ENCODE assay signal across 1 cellular context in genomic region chr11:6612008-6612815, GRCh38.
TF ChIP-seq lines count a peak whose summit lies in the region.

Gene TAF10, minus strand, starts transcription at chr11:6612216. Its CDS starts 27 bp downstream, at chr11:6612189.

TF ChIP-seq in HEK293, 187 proteins besides CTCF, POLR2A, EP300 and RAD21 (continued from another document):
- TF ChIP-seq PRDM2 (tag by site-specific recombination; IDR thresholded peaks at IDR 0.05; ENCODE audit: borderline replicate concordance) (no peak), ZNF157 (tag by site-specific recombination; IDR thresholded peaks at IDR 0.05) (no peak), TRIM28 (IDR thresholded peaks at IDR 0.05; ENCODE audit: borderline replicate concordance, low read length) (peak; percentile 47; the same call in 1 of the 2 replicates), ZNF624 (tag by site-specific recombination; IDR thresholded peaks at IDR 0.05) (no peak), GFI1B (tag by site-specific recombination; IDR thresholded peaks at IDR 0.05) (no peak), ZNF24 (tag by site-specific recombination; IDR thresholded peaks at IDR 0.05) (0 out of 2 replicates have a peak, but pooled peaks have one; percentile 37), ZNF521 (tag by site-specific recombination; IDR thresholded peaks at IDR 0.05) (no peak), PRDM4 (tag by site-specific recombination; IDR thresholded peaks at IDR 0.05) (no peak), ZSCAN4 (tag by site-specific recombination; IDR thresholded peaks at IDR 0.05) (no peak), ZNF423 (tag by site-specific recombination; IDR thresholded peaks at IDR 0.05) (no peak), ZNF629 (tag by site-specific recombination; IDR thresholded peaks at IDR 0.05) (peak; percentile 97), ZXDB (tag by site-specific recombination; IDR thresholded peaks at IDR 0.05) (peak; percentile 40; the same call in 1 of the 2 replicates), ZNF600 (tag by site-specific recombination; IDR thresholded peaks at IDR 0.05) (peak; percentile 82), ZNF114 (tag by site-specific recombination; IDR thresholded peaks at IDR 0.05) (no peak), ZNF514 (tag by site-specific recombination; IDR thresholded peaks at IDR 0.05) (no peak), INSM2 (tag by site-specific recombination; IDR thresholded peaks at IDR 0.05) (no peak; the same call in 1 of the 2 replicates), ZNF830 (tag by site-specific recombination; IDR thresholded peaks at IDR 0.05; ENCODE audit: low read depth) (no peak), ZNF792 (tag by site-specific recombination; IDR thresholded peaks at IDR 0.05) (no peak), ZSCAN23 (tag by site-specific recombination; IDR thresholded peaks at IDR 0.05) (no peak), ZBTB7A (tag by site-specific recombination; IDR thresholded peaks at IDR 0.05; ENCODE audit: low read depth) (no peak), ZNF513 (tag by site-specific recombination; IDR thresholded peaks at IDR 0.05) (no peak), ZNF398 (tag by site-specific recombination; IDR thresholded peaks at IDR 0.05) (peak; percentile 20; the same call in 1 of the 2 replicates), HOXD13 (CRISPR knock-in tag; IDR thresholded peaks at IDR 0.05; ENCODE audit: borderline replicate concordance) (no peak; the same call in 1 of the 2 replicates), ZNF585B (tag by site-specific recombination; IDR thresholded peaks at IDR 0.05) (no peak), ZNF391 (tag by site-specific recombination; IDR thresholded peaks at IDR 0.05; ENCODE audit: borderline replicate concordance, low read depth) (peak; percentile 73; the same call in 1 of the 2 replicates), MZF1 (tag by site-specific recombination; IDR thresholded peaks at IDR 0.05; ENCODE audit: borderline replicate concordance) (no peak), ZNF292 (tag by site-specific recombination; IDR thresholded peaks at IDR 0.05; ENCODE audit: borderline replicate concordance, low read depth) (no peak), MEIS1 (CRISPR knock-in tag; IDR thresholded peaks at IDR 0.05; ENCODE audit: borderline replicate concordance) (no peak), ZNF785 (tag by site-specific recombination; IDR thresholded peaks at IDR 0.05) (no peak), ZBTB8A (tag by site-specific recombination; IDR thresholded peaks at IDR 0.05) (peak; percentile 45), MYNN (tag by site-specific recombination; IDR thresholded peaks at IDR 0.05; ENCODE audit: borderline replicate concordance) (no peak)
- TF ChIP-seq, protein P1, sequence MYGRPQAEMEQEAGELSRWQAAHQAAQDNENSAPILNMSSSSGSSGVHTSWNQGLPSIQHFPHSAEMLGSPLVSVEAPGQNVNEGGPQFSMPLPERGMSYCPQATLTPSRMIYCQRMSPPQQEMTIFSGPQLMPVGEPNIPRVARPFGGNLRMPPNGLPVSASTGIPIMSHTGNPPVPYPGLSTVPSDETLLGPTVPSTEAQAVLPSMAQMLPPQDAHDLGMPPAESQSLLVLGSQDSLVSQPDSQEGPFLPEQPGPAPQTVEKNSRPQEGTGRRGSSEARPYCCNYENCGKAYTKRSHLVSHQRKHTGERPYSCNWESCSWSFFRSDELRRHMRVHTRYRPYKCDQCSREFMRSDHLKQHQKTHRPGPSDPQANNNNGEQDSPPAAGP (tag by site-specific recombination; IDR thresholded peaks at IDR 0.05) = peak; percentile 35; the same call in 1 of the 2 replicates
- TF ChIP-seq, protein P2, sequence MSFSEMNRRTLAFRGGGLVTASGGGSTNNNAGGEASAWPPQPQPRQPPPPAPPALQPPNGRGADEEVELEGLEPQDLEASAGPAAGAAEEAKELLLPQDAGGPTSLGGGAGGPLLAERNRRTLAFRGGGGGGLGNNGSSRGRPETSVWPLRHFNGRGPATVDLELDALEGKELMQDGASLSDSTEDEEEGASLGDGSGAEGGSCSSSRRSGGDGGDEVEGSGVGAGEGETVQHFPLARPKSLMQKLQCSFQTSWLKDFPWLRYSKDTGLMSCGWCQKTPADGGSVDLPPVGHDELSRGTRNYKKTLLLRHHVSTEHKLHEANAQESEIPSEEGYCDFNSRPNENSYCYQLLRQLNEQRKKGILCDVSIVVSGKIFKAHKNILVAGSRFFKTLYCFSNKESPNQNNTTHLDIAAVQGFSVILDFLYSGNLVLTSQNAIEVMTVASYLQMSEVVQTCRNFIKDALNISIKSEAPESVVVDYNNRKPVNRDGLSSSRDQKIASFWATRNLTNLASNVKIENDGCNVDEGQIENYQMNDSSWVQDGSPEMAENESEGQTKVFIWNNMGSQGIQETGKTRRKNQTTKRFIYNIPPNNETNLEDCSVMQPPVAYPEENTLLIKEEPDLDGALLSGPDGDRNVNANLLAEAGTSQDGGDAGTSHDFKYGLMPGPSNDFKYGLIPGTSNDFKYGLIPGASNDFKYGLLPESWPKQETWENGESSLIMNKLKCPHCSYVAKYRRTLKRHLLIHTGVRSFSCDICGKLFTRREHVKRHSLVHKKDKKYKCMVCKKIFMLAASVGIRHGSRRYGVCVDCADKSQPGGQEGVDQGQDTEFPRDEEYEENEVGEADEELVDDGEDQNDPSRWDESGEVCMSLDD (tag by site-specific recombination; IDR thresholded peaks at IDR 0.05) = no peak
- TF ChIP-seq, protein P3, sequence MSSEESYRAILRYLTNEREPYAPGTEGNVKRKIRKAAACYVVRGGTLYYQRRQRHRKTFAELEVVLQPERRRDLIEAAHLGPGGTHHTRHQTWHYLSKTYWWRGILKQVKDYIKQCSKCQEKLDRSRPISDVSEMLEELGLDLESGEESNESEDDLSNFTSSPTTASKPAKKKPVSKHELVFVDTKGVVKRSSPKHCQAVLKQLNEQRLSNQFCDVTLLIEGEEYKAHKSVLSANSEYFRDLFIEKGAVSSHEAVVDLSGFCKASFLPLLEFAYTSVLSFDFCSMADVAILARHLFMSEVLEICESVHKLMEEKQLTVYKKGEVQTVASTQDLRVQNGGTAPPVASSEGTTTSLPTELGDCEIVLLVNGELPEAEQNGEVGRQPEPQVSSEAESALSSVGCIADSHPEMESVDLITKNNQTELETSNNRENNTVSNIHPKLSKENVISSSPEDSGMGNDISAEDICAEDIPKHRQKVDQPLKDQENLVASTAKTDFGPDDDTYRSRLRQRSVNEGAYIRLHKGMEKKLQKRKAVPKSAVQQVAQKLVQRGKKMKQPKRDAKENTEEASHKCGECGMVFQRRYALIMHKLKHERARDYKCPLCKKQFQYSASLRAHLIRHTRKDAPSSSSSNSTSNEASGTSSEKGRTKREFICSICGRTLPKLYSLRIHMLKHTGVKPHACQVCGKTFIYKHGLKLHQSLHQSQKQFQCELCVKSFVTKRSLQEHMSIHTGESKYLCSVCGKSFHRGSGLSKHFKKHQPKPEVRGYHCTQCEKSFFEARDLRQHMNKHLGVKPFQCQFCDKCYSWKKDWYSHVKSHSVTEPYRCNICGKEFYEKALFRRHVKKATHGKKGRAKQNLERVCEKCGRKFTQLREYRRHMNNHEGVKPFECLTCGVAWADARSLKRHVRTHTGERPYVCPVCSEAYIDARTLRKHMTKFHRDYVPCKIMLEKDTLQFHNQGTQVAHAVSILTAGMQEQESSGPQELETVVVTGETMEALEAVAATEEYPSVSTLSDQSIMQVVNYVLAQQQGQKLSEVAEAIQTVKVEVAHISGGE (tag by site-specific recombination; conservative IDR thresholded peaks at IDR 0.05; ENCODE audit: low read depth) = peak; percentile 88
TF ChIP-seq in HEK293: peak in this region for 45.
